Comparison of ENCODE assay signal across 17 cellular contexts in the genomic region with DNA sequence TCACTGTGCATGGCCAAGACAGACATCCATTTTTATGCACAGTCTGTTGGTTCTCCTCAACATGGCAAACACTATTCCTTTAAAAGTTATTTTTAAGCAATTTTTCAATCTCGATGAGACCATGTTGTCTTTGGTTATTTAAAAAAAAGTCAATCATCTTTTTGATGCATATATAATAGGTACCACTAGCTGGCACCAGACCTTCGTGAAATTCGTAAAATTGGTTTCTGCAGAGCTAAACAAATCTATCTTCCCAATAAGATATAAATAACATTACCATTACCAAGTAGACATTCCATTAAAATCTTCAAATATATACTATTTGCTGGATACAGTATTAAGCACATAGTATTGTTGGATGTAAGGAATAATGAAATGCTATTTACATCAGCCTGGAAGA.
A peak's percentile ranks its signal among the peaks of the same experiment; 100 is the strongest.
DNase-seq lines count a peak whose midpoint lies in the region; ATAC-seq and TF ChIP-seq lines count a peak whose summit lies in the region.
"Had no signal": no experiment of that assay in that cellular context is flagged by ENCODE, and none has a peak within 500 bp of the region (broad histone marks: within the 10 kb centered on the region; RNA-seq: fewer than 3 reads in every experiment).

No MANE protein-coding gene starts in this region.

- H3K4me2 ChIP-seq in Karpas-422 (ENCODE audit: low read depth, low read length, poor library complexity, severe bottlenecking) (peak overlapping the region; percentile 13), smooth muscle cell (no peak overlapping the region)
- H3K4me2 ChIP-seq: BLaER1 treated with 17β-estradiol and CSF1 and Interleukin-3, amounts not matched to agents 10 nM and 100 nM; GM23338 had no signal

- peak; percentile 9 for ATAC-seq in SK-N-SH treated with all-trans-retinoic acid at 6 μM for 48 hours
- ATAC-seq: GM23338, Right ventricle myocardium inferior had no signal

- H3K36me3 ChIP-seq in Karpas-422 (ENCODE audit: insufficient read depth, low read length) = no peaks in the 10 kb centered on the region
- no peaks in the 10 kb centered on the region for H3K36me3 ChIP-seq in smooth muscle cell (ENCODE audit: low read depth)
- H3K36me3 ChIP-seq: BLaER1 treated with 17β-estradiol and CSF1 and Interleukin-3, amounts not matched to agents 10 nM and 100 nM had no signal

- H3K27me3 ChIP-seq in Karpas-422 (ENCODE audit: low read length) (no peaks in the 10 kb centered on the region), smooth muscle cell (ENCODE audit: low read depth) (no peaks in the 10 kb centered on the region)
- H3K27me3 ChIP-seq: BLaER1 treated with 17β-estradiol and CSF1 and Interleukin-3, amounts not matched to agents 10 nM and 100 nM had no signal

- H3K9me2 ChIP-seq in Karpas-422 (replicated peaks; ENCODE audit: insufficient read depth, low read length) = no peaks in the 10 kb centered on the region

- 72% methylated on average over 3 of the region's 3 CpGs for WGBS in smooth muscle cell (ENCODE audit: low lambda C conversion rate)

- H3K9me3 ChIP-seq in Karpas-422 (ENCODE audit: low read length) = no peaks in the 10 kb centered on the region
- H3K9me3 ChIP-seq in smooth muscle cell (replicated peaks; ENCODE audit: low read depth) = no peaks in the 10 kb centered on the region
- H3K9me3 ChIP-seq: BLaER1 treated with 17β-estradiol and CSF1 and Interleukin-3, amounts not matched to agents 10 nM and 100 nM had no signal

- H3K9ac ChIP-seq in Karpas-422 (ENCODE audit: low read length) (no peak overlapping the region), smooth muscle cell (ENCODE audit: low read depth) (no peak overlapping the region)
- H3K9ac ChIP-seq: BLaER1 treated with 17β-estradiol and CSF1 and Interleukin-3, amounts not matched to agents 10 nM and 100 nM had no signal

- H3K4me1 ChIP-seq in Karpas-422 (ENCODE audit: low read length) (no peaks in the 10 kb centered on the region; the same call in 1 of the 2 replicates), smooth muscle cell (ENCODE audit: low read depth) (no peaks in the 10 kb centered on the region)
- H3K4me1 ChIP-seq: BLaER1 treated with 17β-estradiol and CSF1 and Interleukin-3, amounts not matched to agents 10 nM and 100 nM had no signal

- H3K27ac ChIP-seq in C4-2B = no peak overlapping the region
- no peak overlapping the region for H3K27ac ChIP-seq in Karpas-422 (ENCODE audit: low read length)
- H3K27ac ChIP-seq in smooth muscle cell (ENCODE audit: low read depth) = no peak overlapping the region
- H3K27ac ChIP-seq: BLaER1 treated with 17β-estradiol and CSF1 and Interleukin-3, amounts not matched to agents 10 nM and 100 nM had no signal

- H3F3A ChIP-seq in smooth muscle cell (ENCODE audit: low read depth) = no peaks in the 10 kb centered on the region

- H2AFZ ChIP-seq in Karpas-422 (ENCODE audit: low read length) (no peak overlapping the region), smooth muscle cell (ENCODE audit: low read depth) (no peak overlapping the region)
- H2AFZ ChIP-seq: GM23338 had no signal

- no peaks in the 10 kb centered on the region for H3K79me2 ChIP-seq in Karpas-422 (ENCODE audit: low read length)
- no peaks in the 10 kb centered on the region for H3K79me2 ChIP-seq in smooth muscle cell (ENCODE audit: low read depth)

- TF ChIP-seq CTCF in C4-2B (conservative IDR thresholded peaks at IDR 0.05) = peak; percentile 57
- peak; percentile 27 for TF ChIP-seq CTCF in fibroblast of the aortic adventitia (IDR thresholded peaks at IDR 0.05; ENCODE audit: insufficient read depth, low read length)
- no peak for TF ChIP-seq CTCF in smooth muscle cell (IDR thresholded peaks at IDR 0.05; ENCODE audit: borderline replicate concordance, insufficient read depth, poor library complexity, severe bottlenecking)

- no peak overlapping the region for H3K4me3 ChIP-seq in Karpas-422 (ENCODE audit: low read length)
- no peak overlapping the region for H3K4me3 ChIP-seq in fibroblast of the aortic adventitia (ENCODE audit: low read depth, low read length)
- H3K4me3 ChIP-seq in smooth muscle cell = no peak overlapping the region
- H3K4me3 ChIP-seq: BLaER1 treated with 17β-estradiol and CSF1 and Interleukin-3, amounts not matched to agents 10 nM and 100 nM; GM23338 had no signal

- peak; percentile 51 for DNase-seq in Karpas-422
- DNase-seq in fibroblast of the aortic adventitia (ENCODE audit: low read depth) = no peak
- DNase-seq in NCI-H2171 (lab: John Stamatoyannopoulos, UW) = no peak
- DNase-seq in smooth muscle cell (lab: John Stamatoyannopoulos, UW; ENCODE audit: unreplicated experiment) = no peak
- no peak for DNase-seq in NCI-H748 treated with DMSO at 0.1 percent for 48 hours (lab: John Stamatoyannopoulos, UW)
- no peak for DNase-seq in midbrain (lab: John Stamatoyannopoulos, UW)
- DNase-seq: activated CD4-positive, alpha-beta T cell treated with anti-CD3 and anti-CD28 coated beads, Interleukin-2, amount 10 ng/mL, durations not matched to agents 24 days and 14 days; activated naive CD8-positive, alpha-beta T cell treated with anti-CD3 and anti-CD28 coated beads for 36 hours; DMS79; naive B cell; NCI-H1930; NCI-H526 had no signal

- H4K20me1 ChIP-seq in Karpas-422 (ENCODE audit: insufficient read depth, low read depth, low read length) (no peaks in the 10 kb centered on the region), smooth muscle cell (ENCODE audit: low read depth) (no peaks in the 10 kb centered on the region)
- H4K20me1 ChIP-seq: BLaER1 treated with 17β-estradiol and CSF1 and Interleukin-3, amounts not matched to agents 10 nM and 100 nM had no signal

TF ChIP-seq in SK-N-SH treated with all-trans-retinoic acid at 6 μM for 48 hours, 23 proteins besides CTCF, POLR2A, EP300 and RAD21:
- no peak for TF ChIP-seq BACH2 (CRISPR knock-in tag; IDR thresholded peaks at IDR 0.05; ENCODE audit: borderline replicate concordance)
- no peak for TF ChIP-seq CSDC2 (CRISPR knock-in tag; IDR thresholded peaks at IDR 0.05)
- no peak for TF ChIP-seq ZFP3 (CRISPR knock-in tag; IDR thresholded peaks at IDR 0.05)
- no peak for TF ChIP-seq ZNF70 (CRISPR knock-in tag; IDR thresholded peaks at IDR 0.05)
- no peak for TF ChIP-seq ISL1 (CRISPR knock-in tag; IDR thresholded peaks at IDR 0.05)
- TF ChIP-seq ZNF565 (CRISPR knock-in tag; conservative IDR thresholded peaks at IDR 0.05; ENCODE audit: low read depth) = no peak
